ENCODE assay signal across 9 cellular contexts in the genomic region with DNA sequence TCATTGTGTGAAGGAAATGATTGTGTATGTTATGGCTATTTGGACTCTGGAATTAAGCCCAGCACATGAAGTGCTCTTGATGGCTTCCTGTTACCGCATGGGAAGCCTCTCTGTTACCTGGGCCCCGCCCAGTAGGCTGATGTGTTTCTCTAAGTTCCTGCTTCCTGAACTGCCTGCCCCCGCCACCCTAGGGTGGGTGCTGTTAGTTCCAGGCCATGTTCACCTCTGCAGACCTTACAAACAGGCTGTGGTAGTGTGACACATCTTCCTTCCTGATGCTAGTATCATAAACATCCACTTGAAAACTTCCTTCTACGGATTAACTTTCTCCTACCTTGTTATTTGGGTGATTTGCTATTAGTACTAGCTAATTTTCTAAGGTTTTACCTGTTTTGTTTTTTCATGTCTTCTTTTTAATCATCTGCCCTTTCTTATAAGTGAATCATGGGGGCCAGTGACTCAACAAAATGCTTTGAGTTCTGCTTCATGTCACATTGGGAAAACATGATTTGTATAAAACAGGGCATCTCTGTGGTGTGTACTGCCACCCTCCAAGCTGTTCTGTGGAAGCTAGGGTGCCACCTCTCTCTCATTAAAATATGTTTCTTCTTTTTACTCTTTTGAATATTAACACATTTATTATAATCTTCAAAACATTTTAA. TPM values are rescaled to one million over a fixed set of nuclear protein-coding genes. Genes with fewer than 3 reads are reported as not detected.
DNase-seq lines count a peak whose midpoint lies in the region; ATAC-seq and TF ChIP-seq lines count a peak whose summit lies in the region.
"Had no signal": no experiment of that assay in that cellular context is flagged by ENCODE, and none has a peak within 500 bp of the region (broad histone marks: within the 10 kb centered on the region; RNA-seq: fewer than 3 reads in every experiment).

No MANE protein-coding gene starts in this region.

- POLR2A ChIA-PET in naive thymus-derived CD8-positive, alpha-beta T cell (lab: Charles Lee): interaction anchor here (0.5 to 2.1 kb wide), 9 partner anchors 9 to 135 kb away, joined by 3 to 16 read pairs (median 6); partner anchors contain the start of gene LCA5

- intact Hi-C loops in upper lobe of right lung (cut with DNase I): no loop called here

- H3K4me3 ChIP-seq in upper lobe of right lung: no peak overlapping the region

- H3K4me1 Mint-ChIP-seq in naive thymus-derived CD8-positive, alpha-beta T cell: peaks cover 22 to 69% (median 51%) of the 10 kb centered on the region in 4 donors

- peaks cover 0 to 15% (median 5%) of the 10 kb centered on the region in 9 donors for H3K9me3 Mint-ChIP-seq in naive thymus-derived CD8-positive, alpha-beta T cell
- H3K9me3 Mint-ChIP-seq: neural crest cell had no signal

- no peaks in the 10 kb centered on the region for H3K36me3 ChIP-seq in upper lobe of right lung

- H3K27ac Mint-ChIP-seq in naive thymus-derived CD8-positive, alpha-beta T cell: peak overlapping the region; percentile 29 to 94 (median 86)

- DNase-seq in LoVo (ENCODE audit: low spot score) (peak; percentile 77), dermis blood vessel endothelial cell (peak; percentile 72), upper lobe of right lung (peak; percentile 86), retina (no peak), T1000 (lab: John Stamatoyannopoulos, UW) (no peak)
- peak; percentile 59 for DNase-seq in activated CD4-positive, alpha-beta T cell treated with anti-CD3 and anti-CD28 coated beads for 48 hours
- DNase-seq in naive thymus-derived CD8-positive, alpha-beta T cell: peak; percentile 13 to 81 (median 44)

- H3K27ac ChIP-seq in upper lobe of right lung: peak overlapping the region; percentile 65

- H3K4me1 ChIP-seq in upper lobe of right lung: peaks cover 18% of the 10 kb centered on the region

- no peak for TF ChIP-seq CTCF in upper lobe of right lung (IDR thresholded peaks at IDR 0.05)

- H3K9me3 ChIP-seq in upper lobe of right lung: no peaks in the 10 kb centered on the region

- peak overlapping the region in 8 of 10 donors; percentile 7 to 66 (median 52) for H3K4me3 Mint-ChIP-seq in naive thymus-derived CD8-positive, alpha-beta T cell
- H3K4me3 Mint-ChIP-seq: neural crest cell had no signal

- H3K36me3 Mint-ChIP-seq in naive thymus-derived CD8-positive, alpha-beta T cell: peaks cover 6 to 15% (median 10%) of the 10 kb centered on the region in 3 donors

- H3K27me3 Mint-ChIP-seq in naive thymus-derived CD8-positive, alpha-beta T cell: no peaks in the 10 kb centered on the region

- no peaks in the 10 kb centered on the region for H3K27me3 ChIP-seq in upper lobe of right lung

- ATAC-seq in naive thymus-derived CD8-positive, alpha-beta T cell: peak; percentile 80 to 84
- ATAC-seq in upper lobe of right lung: peak; percentile 96
- ATAC-seq in HG03342 (IDR thresholded peaks at IDR 0.05; ENCODE audit: unreplicated experiment): no peak

RNA-seq across cellular contexts. Expression of gene SH3BGRL2, which starts 40.6 kb away (rescaled TPM):
- total RNA-seq in dermis blood vessel endothelial cell: 114 and 133 TPM in 2 replicates
- total RNA-seq in naive thymus-derived CD8-positive, alpha-beta T cell: 10 to 100 TPM; 21.3 to 23.4 TPM
- polyA plus RNA-seq in naive thymus-derived CD8-positive, alpha-beta T cell: 1 to 10 TPM; 1.3 to 3.7 (median 2.6) TPM
- 33.9 TPM for total RNA-seq in upper lobe of right lung

Comparison
In these comparisons a context has a peak if more than half of its experiments do, and no peak if none do; other contexts are left out.
1. DNase-seq: peak in LoVo (single experiment), activated CD4-positive, alpha-beta T cell treated with anti-CD3 and anti-CD28 coated beads for 48 hours (single experiment), dermis blood vessel endothelial cell (single experiment), naive thymus-derived CD8-positive, alpha-beta T cell (10 of 10) and upper lobe of right lung (single experiment); none in retina (single experiment) and T1000 (single experiment).